In genomic region chr4:113209652-113210320, GRCh38 we compare ENCODE assay signal across 35 cellular contexts.
DNase-seq lines count a peak whose midpoint lies in the region; ATAC-seq, FAIRE-seq and TF ChIP-seq lines count a peak whose summit lies in the region.
"Had no signal": no experiment of that assay in that cellular context is flagged by ENCODE, and none has a peak within 500 bp of the region (broad histone marks: within the 10 kb centered on the region; RNA-seq: fewer than 3 reads in every experiment).

No MANE protein-coding gene starts in this region.

- H3K4me3 Mint-ChIP-seq in astrocyte (ENCODE audit: unreplicated experiment) = no peak overlapping the region
- H3K4me3 Mint-ChIP-seq: activated CD8-positive, alpha-beta memory T cell treated with anti-CD3 and anti-CD28 coated beads, Interleukin-2, amount 10 ng/mL, durations not matched to agents 7 days and 5 days; activated naive CD8-positive, alpha-beta T cell treated with anti-CD3 and anti-CD28 coated beads, Interleukin-2, amount 10 ng/mL, durations not matched to agents 7 days and 5 days; B cell; CD8-positive, alpha-beta memory T cell; nephron had no signal

- no peaks in the 10 kb centered on the region for H3K36me3 ChIP-seq in astrocyte (ENCODE audit: insufficient read depth, low read length)
- H3K36me3 ChIP-seq in iPS-18a (ENCODE audit: control insufficient read depth, low read depth, low read length) = no peaks in the 10 kb centered on the region
- no peaks in the 10 kb centered on the region for H3K36me3 ChIP-seq in trophoblast cell (ENCODE audit: control insufficient read depth in 1 of 2, insufficient read depth in 2 of 2, low read length in 2 of 2)
- no peaks in the 10 kb centered on the region for H3K36me3 ChIP-seq in right atrium auricular region
- H3K36me3 ChIP-seq: lower lobe of right lung, pancreas had no signal

- TF ChIP-seq CTCF in astrocyte (IDR thresholded peaks at IDR 0.05; ENCODE audit: insufficient read depth, low read depth, low read length) = no peak
- TF ChIP-seq CTCF in right atrium auricular region (IDR thresholded peaks at IDR 0.05) = no peak

- no peak for FAIRE-seq in astrocyte (lab: Jason Lieb, UNC)
- FAIRE-seq: pancreas, urothelium cell line had no signal

- H3K27ac ChIP-seq in astrocyte (ENCODE audit: low read depth, low read length) = no peak overlapping the region
- H3K27ac ChIP-seq in iPS-18a (ENCODE audit: low read length) = peak overlapping the region; percentile 61
- H3K27ac ChIP-seq in trophoblast cell (ENCODE audit: low read depth, low read length) = no peak overlapping the region
- no peak overlapping the region for H3K27ac ChIP-seq in right atrium auricular region
- H3K27ac ChIP-seq: coronary artery, epithelial cell of prostate, lower lobe of right lung, pancreas, SK-N-MC, testis had no signal

- no peak overlapping the region for H3K23ac ChIP-seq in trophoblast cell (ENCODE audit: low read length)

- no peak overlapping the region for H4K91ac ChIP-seq in trophoblast cell (ENCODE audit: low read depth, low read length)

- H3K79me2 ChIP-seq in astrocyte (ENCODE audit: insufficient read depth, low read length) (no peaks in the 10 kb centered on the region), trophoblast cell (ENCODE audit: control insufficient read depth, insufficient read depth, low read length, poor library complexity) (no peaks in the 10 kb centered on the region)

- DNase-seq in astrocyte (ENCODE audit: low read depth) (no peak), trophoblast cell (no peak), midbrain (lab: John Stamatoyannopoulos, UW) (no peak), foreskin melanocyte (no peak), right atrium auricular region (ENCODE audit: low spot score) (no peak)
- DNase-seq: ACHN; activated CD4-positive, alpha-beta T cell treated with anti-CD3 and anti-CD28 coated beads, Interleukin-2, amount 50 U/mL, for 4 hours; activated CD8-positive, alpha-beta memory T cell treated with anti-CD3 and anti-CD28 coated beads, Interleukin-2, amount 10 ng/mL, durations not matched to agents 7 days and 5 days; activated gamma-delta T cell treated with Interleukin-2 at 50 U/mL for 16 hours; activated naive CD8-positive, alpha-beta T cell treated with anti-CD3 and anti-CD28 coated beads, Interleukin-2, amount 10 ng/mL, durations not matched to agents 7 days and 5 days; activated T-cell treated with anti-CD3 and anti-CD28 coated beads, Interleukin-2, amount 50 U/mL, for 48 hours; aorta; CD8-positive, alpha-beta memory T cell; effector CD8-positive, alpha-beta T cell; head of caudate nucleus; KBM-7; lower lobe of right lung; NCI-H1417; NCI-H2029; NCI-H524 treated with DMSO at 0.1 percent for 48 hours; pancreas; PC-3; retina; stimulated activated naive CD8-positive, alpha-beta T cell treated with anti-CD3 and anti-CD28 coated beads, Interleukin-15, Interleukin-2, amounts not matched to agents 100 U/mL and 50 U/mL, for 24 hours; testis had no signal

- no peaks in the 10 kb centered on the region for H4K20me1 ChIP-seq in astrocyte (ENCODE audit: insufficient read depth, low read length)

- H3K4me1 Mint-ChIP-seq in astrocyte (ENCODE audit: low read depth, unreplicated experiment) = peaks cover 7% of the 10 kb centered on the region
- H3K4me1 Mint-ChIP-seq: activated CD8-positive, alpha-beta memory T cell treated with anti-CD3 and anti-CD28 coated beads, Interleukin-2, amount 10 ng/mL, durations not matched to agents 7 days and 5 days; activated naive CD8-positive, alpha-beta T cell treated with anti-CD3 and anti-CD28 coated beads, Interleukin-2, amount 10 ng/mL, durations not matched to agents 7 days and 5 days; B cell; CD8-positive, alpha-beta memory T cell had no signal

- no peak overlapping the region for H3K14ac ChIP-seq in trophoblast cell (ENCODE audit: low read length)

- H3K9ac ChIP-seq in astrocyte (ENCODE audit: low read length) (no peak overlapping the region), iPS-18a (ENCODE audit: low read length) (no peak overlapping the region), trophoblast cell (ENCODE audit: low read length) (no peak overlapping the region)

- no peaks in the 10 kb centered on the region for H3K36me3 Mint-ChIP-seq in astrocyte (ENCODE audit: low read depth, unreplicated experiment)
- H3K36me3 Mint-ChIP-seq: activated CD8-positive, alpha-beta memory T cell treated with anti-CD3 and anti-CD28 coated beads, Interleukin-2, amount 10 ng/mL, durations not matched to agents 7 days and 5 days; activated naive CD8-positive, alpha-beta T cell treated with anti-CD3 and anti-CD28 coated beads, Interleukin-2, amount 10 ng/mL, durations not matched to agents 7 days and 5 days; CD8-positive, alpha-beta memory T cell had no signal

- no peaks in the 10 kb centered on the region for H3K27me3 Mint-ChIP-seq in astrocyte (ENCODE audit: low read depth, unreplicated experiment)
- H3K27me3 Mint-ChIP-seq: activated naive CD8-positive, alpha-beta T cell treated with anti-CD3 and anti-CD28 coated beads, Interleukin-2, amount 10 ng/mL, durations not matched to agents 7 days and 5 days; B cell; CD8-positive, alpha-beta memory T cell had no signal

- H3K4me1 ChIP-seq in astrocyte (ENCODE audit: insufficient read depth, low read length) (no peaks in the 10 kb centered on the region), iPS-18a (ENCODE audit: control insufficient read depth, low read depth, low read length) (peaks cover 23% of the 10 kb centered on the region), trophoblast cell (ENCODE audit: control insufficient read depth in 1 of 2, insufficient read depth in 2 of 2, low read length in 2 of 2) (peaks cover 0 to 4% of the 10 kb centered on the region in 2 experiments), right atrium auricular region (peaks cover 0 to 5% of the 10 kb centered on the region in 2 donors)
- H3K4me1 ChIP-seq: lower lobe of right lung, pancreas, testis had no signal

- H3K9me3 ChIP-seq in astrocyte (ENCODE audit: insufficient read depth, low read depth, low read length) (no peaks in the 10 kb centered on the region), iPS-18a (ENCODE audit: control insufficient read depth, low read depth, low read length) (no peaks in the 10 kb centered on the region), trophoblast cell (ENCODE audit: insufficient read depth, low read depth, low read length) (no peaks in the 10 kb centered on the region), right atrium auricular region (no peaks in the 10 kb centered on the region)
- H3K9me3 ChIP-seq: lower lobe of right lung, pancreas, testis had no signal

- peak overlapping the region; percentile 68 for H4K12ac ChIP-seq in trophoblast cell (ENCODE audit: low read depth, low read length)

- H3K4me2 ChIP-seq in astrocyte (ENCODE audit: low read length) = no peak overlapping the region
- no peak overlapping the region for H3K4me2 ChIP-seq in trophoblast cell (ENCODE audit: low read length)
- H3K4me2 ChIP-seq: smooth muscle cell had no signal

- WGBS in trophoblast cell (ENCODE audit: extremely low coverage, insufficient coverage, insufficient read length) = no CpG with 5 or more reads among the region's 3 CpGs

- no peak overlapping the region for H3K4ac ChIP-seq in trophoblast cell (ENCODE audit: low read depth, low read length)

- peak overlapping the region; percentile 38 for H3K27ac Mint-ChIP-seq in astrocyte (ENCODE audit: unreplicated experiment)
- H3K27ac Mint-ChIP-seq: activated CD8-positive, alpha-beta memory T cell treated with anti-CD3 and anti-CD28 coated beads, Interleukin-2, amount 10 ng/mL, durations not matched to agents 7 days and 5 days; activated naive CD8-positive, alpha-beta T cell treated with anti-CD3 and anti-CD28 coated beads, Interleukin-2, amount 10 ng/mL, durations not matched to agents 7 days and 5 days; B cell; CD8-positive, alpha-beta memory T cell had no signal

- no peak overlapping the region for H3K4me3 ChIP-seq in astrocyte (ENCODE audit: insufficient read depth, low read depth, low read length)
- no peak overlapping the region for H3K4me3 ChIP-seq in iPS-18a (ENCODE audit: low read length)
- H3K4me3 ChIP-seq in trophoblast cell (ENCODE audit: low read depth, low read length) = no peak overlapping the region
- H3K4me3 ChIP-seq in right atrium auricular region = no peak overlapping the region
- H3K4me3 ChIP-seq: coronary artery, lower lobe of right lung, pancreas, SK-N-MC, smooth muscle cell, testis had no signal

- H3K79me1 ChIP-seq in trophoblast cell (ENCODE audit: low read length) = no peaks in the 10 kb centered on the region

- H3K18ac ChIP-seq in trophoblast cell (ENCODE audit: low read length) = no peak overlapping the region

- H3K27me3 ChIP-seq in astrocyte (ENCODE audit: insufficient read depth, low read length) (no peaks in the 10 kb centered on the region), iPS-18a (ENCODE audit: control insufficient read depth, insufficient read depth, low read length) (no peaks in the 10 kb centered on the region), trophoblast cell (ENCODE audit: insufficient read depth, low read length) (no peaks in the 10 kb centered on the region), right atrium auricular region (no peaks in the 10 kb centered on the region)
- H3K27me3 ChIP-seq: testis had no signal

- H2BK120ac ChIP-seq in trophoblast cell (ENCODE audit: insufficient read depth, low read length, poor library complexity) = no peak overlapping the region

- H3K9me3 Mint-ChIP-seq in astrocyte (ENCODE audit: unreplicated experiment) = no peaks in the 10 kb centered on the region
- H3K9me3 Mint-ChIP-seq: activated naive CD8-positive, alpha-beta T cell treated with anti-CD3 and anti-CD28 coated beads, Interleukin-2, amount 10 ng/mL, durations not matched to agents 7 days and 5 days; nephron had no signal

- no peak overlapping the region for H4K8ac ChIP-seq in trophoblast cell (ENCODE audit: low read depth, low read length)

- peak; percentile 58 for ATAC-seq in GM18868 (IDR thresholded peaks at IDR 0.05; ENCODE audit: unreplicated experiment)
- ATAC-seq: activated CD4-positive, CD25-positive, alpha-beta regulatory T cell treated with anti-CD3 and anti-CD28 coated beads, Interleukin-2, amount 50 U/mL, for 24 hours; activated CD8-positive, alpha-beta memory T cell treated with anti-CD3 and anti-CD28 coated beads, Interleukin-2, amount 10 ng/mL, durations not matched to agents 7 days and 5 days; lower lobe of right lung; pancreas; PC-3; stimulated activated naive CD8-positive, alpha-beta T cell treated with anti-CD3 and anti-CD28 coated beads, Interleukin-15, Interleukin-2, amounts not matched to agents 100 U/mL and 50 U/mL, for 24 hours had no signal

- H2BK5ac ChIP-seq in trophoblast cell (ENCODE audit: low read depth, low read length, poor library complexity) = no peak overlapping the region

- H2AK5ac ChIP-seq in trophoblast cell (ENCODE audit: low read length) = no peak overlapping the region

- no peak overlapping the region for H2BK12ac ChIP-seq in trophoblast cell (ENCODE audit: low read length)

- H2AFZ ChIP-seq in astrocyte (ENCODE audit: low read depth, low read length) = no peak overlapping the region
- H2AFZ ChIP-seq in trophoblast cell (ENCODE audit: insufficient read depth, low read length, poor library complexity) = peak overlapping the region; percentile 25
